ENCODE assay signal across 21 cellular contexts in the genomic region with DNA sequence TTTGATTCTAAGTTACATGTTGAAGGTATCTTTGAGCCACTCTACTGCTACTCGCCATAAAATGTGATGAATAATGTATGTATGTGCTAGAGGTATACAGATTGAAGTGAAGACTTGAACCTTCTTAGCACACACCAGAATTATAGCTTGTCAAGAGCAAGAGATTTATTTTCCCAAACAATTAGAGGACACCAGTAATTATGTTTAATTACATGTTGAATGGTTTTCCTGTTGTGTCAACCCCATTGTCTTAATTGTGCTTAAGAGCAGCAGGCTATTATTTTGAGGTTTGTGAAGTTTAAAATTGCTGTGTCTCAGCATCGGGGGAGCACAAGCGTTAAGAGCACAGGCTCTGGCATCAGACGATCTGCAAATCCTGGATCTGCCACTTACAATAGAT.
"Had no signal": no experiment of that assay in that cellular context is flagged by ENCODE, and none has a peak within 500 bp of the region (broad histone marks: within the 10 kb centered on the region; RNA-seq: fewer than 3 reads in every experiment).

No MANE protein-coding gene starts in this region.

- H3K9me3 ChIP-seq: ascending aorta, suprapubic skin had no signal

- H3K4me1 Mint-ChIP-seq: mesothelial cell of epicardium, natural killer cell had no signal

- H3K27ac Mint-ChIP-seq: activated naive CD4-positive, alpha-beta T cell treated with anti-CD3 and anti-CD28 coated beads, Interleukin-2, amount 50 U/mL, for 72 hours; mesothelial cell of epicardium; natural killer cell; stimulated activated memory B cell treated with anti-CD40 and anti-IgM and Interleukin-4, amounts not matched to agents 10 μg/mL and 1 μg/mL and 100 μg/mL, for 72 hours; WTC11 had no signal

- DNase-seq: activated T-cell treated with anti-CD3 and anti-CD28 coated beads, Interleukin-2, amount 50 U/mL, for 1 hour; central memory CD4-positive, alpha-beta T cell; dermis blood vessel endothelial cell; effector memory CD4-positive, alpha-beta T cell; head of caudate nucleus; hypothalamus; left ventricle myocardium superior; mammary epithelial cell; natural killer cell; small intestine; stimulated activated CD4-positive, alpha-beta T cell treated with anti-CD3 and anti-CD28 coated beads, Interleukin-15, amount 100 ng/mL, for 24 hours; stomach had no signal

- H3K27ac ChIP-seq: ascending aorta, stomach, suprapubic skin, tibial nerve had no signal

- H3K27me3 ChIP-seq: ascending aorta, stomach, suprapubic skin had no signal

- H3K27me3 Mint-ChIP-seq: stimulated activated memory B cell treated with anti-CD40 and anti-IgM and Interleukin-4, amounts not matched to agents 10 μg/mL and 1 μg/mL and 100 μg/mL, for 72 hours had no signal

- H3K36me3 Mint-ChIP-seq: natural killer cell had no signal

- H3K4me1 ChIP-seq: ascending aorta, stomach, suprapubic skin, tibial nerve had no signal

- H3K4me3 Mint-ChIP-seq: mesothelial cell of epicardium; natural killer cell; stimulated activated memory B cell treated with anti-CD40 and anti-IgM and Interleukin-4, amounts not matched to agents 10 μg/mL and 1 μg/mL and 100 μg/mL, for 72 hours; WTC11 had no signal

- ATAC-seq: activated naive CD4-positive, alpha-beta T cell treated with anti-CD3 and anti-CD28 coated beads, Interleukin-2, amount 50 U/mL, for 72 hours; esophagus mucosa; left ventricle myocardium superior; natural killer cell; sciatic nerve; stimulated activated memory B cell treated with anti-CD40 and anti-IgM and Interleukin-4, amounts not matched to agents 10 μg/mL and 1 μg/mL and 100 μg/mL, for 72 hours; WTC11 had no signal

- H3K9me3 Mint-ChIP-seq: mesothelial cell of epicardium, natural killer cell had no signal

- H3K4me3 ChIP-seq: ascending aorta, stomach, suprapubic skin, tibial nerve had no signal

- H3K36me3 ChIP-seq: ascending aorta, stomach, suprapubic skin, tibial nerve had no signal
